ENCODE assay signal across 15 cellular contexts in genomic region chr13:94608586-94608985, GRCh38. TPM values are rescaled to one million over a fixed set of nuclear protein-coding genes. Genes with fewer than 3 reads are reported as not detected.
A peak's percentile ranks its signal among the peaks of the same experiment; 100 is the strongest.
DNase-seq lines count a peak whose midpoint lies in the region; ATAC-seq, FAIRE-seq and TF ChIP-seq lines count a peak whose summit lies in the region.
"Had no signal": no experiment of that assay in that cellular context is flagged by ENCODE, and none has a peak within 500 bp of the region (broad histone marks: within the 10 kb centered on the region; RNA-seq: fewer than 3 reads in every experiment).

No MANE protein-coding gene starts in this region.

- intact Hi-C loops in HepG2 (cut with micrococcal nuclease; ENCODE audit: unreplicated experiment): no loop called here

- no peak for DNase-seq in HepG2 (ENCODE audit: low spot score)
- DNase-seq in fibroblast of mammary gland (ENCODE audit: low read depth): peak; percentile 21
- DNase-seq in mesenchymal stem cell: no peak
- DNase-seq in NCI-H510A (lab: John Stamatoyannopoulos, UW): no peak
- no peak for DNase-seq in activated CD8-positive, alpha-beta memory T cell treated with anti-CD3 and anti-CD28 coated beads, Interleukin-2, amount 10 ng/mL, durations not matched to agents 7 days and 5 days
- DNase-seq in effector CD8-positive, alpha-beta T cell (lab: John Stamatoyannopoulos, UW): no peak
- DNase-seq: H7; NCI-H1417 treated with DMSO at 0.1 percent for 48 hours; NCI-H2029 treated with DMSO at 0.1 percent for 48 hours; NCI-H524; NK-92 treated with Interleukin-12 subunit alpha and Interleukin-12 subunit beta, amount 100 ng/mL, for 24 hours; OCI-M1; RPMI8226 had no signal

- H3K79me1 ChIP-seq in mesenchymal stem cell (replicated peaks; ENCODE audit: low read length, poor library complexity, severe bottlenecking): peaks cover 20% of the 10 kb centered on the region

- no peaks in the 10 kb centered on the region for H3K9me3 ChIP-seq in liver (ENCODE audit: control insufficient read depth in 4 of 4, low read length in 3 of 4)
- H3K9me3 ChIP-seq in HepG2 (ENCODE audit: low read length): no peaks in the 10 kb centered on the region
- H3K9me3 ChIP-seq in mesenchymal stem cell (ENCODE audit: control insufficient read depth, low read length): no peaks in the 10 kb centered on the region

- FAIRE-seq in HepG2 (lab: Jason Lieb, UNC): no peak

- no peak overlapping the region for H3K18ac ChIP-seq in mesenchymal stem cell (ENCODE audit: low read depth in 1 of 2, low read length in 2 of 2)

- no peak overlapping the region for H3K23ac ChIP-seq in mesenchymal stem cell (ENCODE audit: low read length in 2 of 2)

- 36% methylated on average over 1 of the region's 1 CpG for WGBS in liver
- WGBS in HepG2 (ENCODE audit: low lambda C conversion rate): 53% methylated on average over 1 of the region's 1 CpG
- WGBS in mesenchymal stem cell: no CpG with 5 or more reads among the region's 1 CpG

- H3K79me2 ChIP-seq in HepG2 (ENCODE audit: insufficient read depth, low read length): no peaks in the 10 kb centered on the region

- H4K20me1 ChIP-seq in HepG2 (ENCODE audit: insufficient read depth, low read length): no peaks in the 10 kb centered on the region

- H2BK5ac ChIP-seq in mesenchymal stem cell (ENCODE audit: low read depth, low read length, poor library complexity, severe bottlenecking): no peak overlapping the region

- peak overlapping the region; percentile 10 to 26 for H3K9ac ChIP-seq in liver (ENCODE audit: low read depth in 1 of 2, low read length in 2 of 2)
- H3K9ac ChIP-seq in HepG2 (ENCODE audit: insufficient read depth, low read depth, low read length): no peak overlapping the region
- H3K9ac ChIP-seq in mesenchymal stem cell (ENCODE audit: low read length): peak overlapping the region; percentile 25

- no peaks in the 10 kb centered on the region for H3K27me3 Mint-ChIP-seq in activated CD8-positive, alpha-beta memory T cell treated with anti-CD3 and anti-CD28 coated beads, Interleukin-2, amount 10 ng/mL, durations not matched to agents 7 days and 5 days

- POLR2A ChIA-PET in HepG2 (lab: Yijun Ruan, JAX): no interaction called here

- no peak for TF ChIP-seq RAD21 in liver (IDR thresholded peaks at IDR 0.05)
- TF ChIP-seq RAD21 in HepG2 (CRISPR knock-in tag; IDR thresholded peaks at IDR 0.05): no peak

- no peak overlapping the region for H2AFZ ChIP-seq in HepG2 (ENCODE audit: low read length)
- H2AFZ ChIP-seq in mesenchymal stem cell (ENCODE audit: low read depth, low read length): no peak overlapping the region

- H3K14ac ChIP-seq in mesenchymal stem cell (ENCODE audit: low read length in 2 of 2): no peak overlapping the region

- TF ChIP-seq EP300 in HepG2 (IDR thresholded peaks at IDR 0.05; ENCODE audit: low read depth in 2 of 2, low read length in 2 of 2) (no peak), HepG2 (CRISPR knock-in tag; IDR thresholded peaks at IDR 0.05; ENCODE audit: borderline replicate concordance) (no peak)

- no peak for TF ChIP-seq CTCF in liver (IDR thresholded peaks at IDR 0.05; ENCODE audit: low read depth, low read length, missing input control)
- TF ChIP-seq CTCF in HepG2 (CRISPR knock-in tag; IDR thresholded peaks at IDR 0.05): no peak
- TF ChIP-seq CTCF in fibroblast of mammary gland (conservative IDR thresholded peaks at IDR 0.05; ENCODE audit: control insufficient read depth, insufficient read depth, low read depth, low read length): no peak

- BruUV-seq in HepG2 (replicated peaks; lab: Mats Ljungman, UMichigan): no TSS peak

- H3K27ac Mint-ChIP-seq in activated CD8-positive, alpha-beta memory T cell treated with anti-CD3 and anti-CD28 coated beads, Interleukin-2, amount 10 ng/mL, durations not matched to agents 7 days and 5 days: no peak overlapping the region

- no peak overlapping the region for H4K8ac ChIP-seq in mesenchymal stem cell (ENCODE audit: low read length)

- in situ Hi-C loops in HepG2 (cut with HindIII; ENCODE audit: extremely low pct_ligation_motif_present, low pct_unique_long_range_greater_than_20kb): no loop called here

- peak overlapping the region; percentile 63 to 67 for H3K27ac ChIP-seq in liver (ENCODE audit: low read depth in 1 of 2, low read length in 2 of 2)
- no peak overlapping the region for H3K27ac ChIP-seq in HepG2 (ENCODE audit: extremely low read length, insufficient read depth, low read length)
- no peak overlapping the region for H3K27ac ChIP-seq in mesenchymal stem cell (ENCODE audit: low read length, poor library complexity, severe bottlenecking)

- H3K4me2 ChIP-seq in HepG2 (ENCODE audit: low read depth, low read length) (no peak overlapping the region), mesenchymal stem cell (ENCODE audit: low read length, poor library complexity, severe bottlenecking) (no peak overlapping the region)

- H3K4me1 ChIP-seq in liver (ENCODE audit: control insufficient read depth in 4 of 4, insufficient read depth in 4 of 4, low read length in 3 of 4) (peaks cover 1 to 22% (median 9%) of the 10 kb centered on the region in 4 donors), HepG2 (ENCODE audit: insufficient read depth, low read length) (no peaks in the 10 kb centered on the region), mesenchymal stem cell (ENCODE audit: control insufficient read depth, insufficient read depth, low read depth, low read length) (no peaks in the 10 kb centered on the region)

- H3K4me3 Mint-ChIP-seq in activated CD8-positive, alpha-beta memory T cell treated with anti-CD3 and anti-CD28 coated beads, Interleukin-2, amount 10 ng/mL, durations not matched to agents 7 days and 5 days: no peak overlapping the region

- ATAC-seq in HepG2 (no peak), GM21717 (IDR thresholded peaks at IDR 0.05; ENCODE audit: unreplicated experiment) (no peak)
- ATAC-seq in activated CD8-positive, alpha-beta memory T cell treated with anti-CD3 and anti-CD28 coated beads, Interleukin-2, amount 10 ng/mL, durations not matched to agents 7 days and 5 days: no peak

- no peak overlapping the region for H2BK12ac ChIP-seq in mesenchymal stem cell (ENCODE audit: low read length in 2 of 2)

- H3K36me3 ChIP-seq in liver (ENCODE audit: control insufficient read depth in 4 of 4, insufficient read depth in 3 of 4, low read depth in 1 of 4, low read length in 3 of 4) (peaks cover 0 to 10% (median 2%) of the 10 kb centered on the region in 4 donors), HepG2 (replicated peaks in 1 of 2; ENCODE audit: control insufficient read depth in 1 of 2, insufficient read depth in 2 of 2, low read length in 2 of 2) (no peaks in the 10 kb centered on the region), mesenchymal stem cell (ENCODE audit: control insufficient read depth in 1 of 2, insufficient read depth in 2 of 2, low read depth in 1 of 2, low read length in 2 of 2) (peaks cover 4 to 78% of the 10 kb centered on the region in 2 experiments)

- H3K4me3 ChIP-seq in liver (ENCODE audit: low read depth in 1 of 3, low read length in 3 of 3) (no peak overlapping the region), HepG2 (replicated peaks in 1 of 3; ENCODE audit: insufficient read depth in 1 of 3, low read depth in 2 of 3, low read length in 3 of 3) (no peak overlapping the region), fibroblast of mammary gland (ENCODE audit: control insufficient read depth, low read depth, low read length) (no peak overlapping the region), mesenchymal stem cell (ENCODE audit: insufficient read depth in 1 of 2, low read depth in 1 of 2, low read length in 2 of 2) (no peak overlapping the region)

- H3K4me1 Mint-ChIP-seq in activated CD8-positive, alpha-beta memory T cell treated with anti-CD3 and anti-CD28 coated beads, Interleukin-2, amount 10 ng/mL, durations not matched to agents 7 days and 5 days: peaks cover 22% of the 10 kb centered on the region

- CTCF ChIA-PET in HepG2 (lab: Yijun Ruan, JAX; ENCODE audit: low intra/inter-chr PET ratio, low total read pairs): no interaction called here
- CTCF ChIA-PET in activated CD8-positive, alpha-beta memory T cell treated with anti-CD3 and anti-CD28 coated beads, Interleukin-2, amount 10 ng/mL, durations not matched to agents 7 days and 5 days (lab: Charles Lee): interaction anchor here (1.1 to 1.3 kb wide), 2 partner anchors 12 to 60 kb away, joined by 3 read pairs; no protein-coding TSS in a partner anchor

- TF ChIP-seq POLR2A in HepG2 (IDR thresholded peaks at IDR 0.05; ENCODE audit: insufficient read depth in 1 of 2, low read depth in 2 of 2, low read length in 2 of 2): no peak

- peaks cover 48% of the 10 kb centered on the region for H3K36me3 Mint-ChIP-seq in activated CD8-positive, alpha-beta memory T cell treated with anti-CD3 and anti-CD28 coated beads, Interleukin-2, amount 10 ng/mL, durations not matched to agents 7 days and 5 days

- H3K27me3 ChIP-seq in liver (ENCODE audit: control insufficient read depth in 4 of 4, insufficient read depth in 4 of 4, low read length in 3 of 4): no peaks in the 10 kb centered on the region
- no peaks in the 10 kb centered on the region for H3K27me3 ChIP-seq in HepG2 (ENCODE audit: control insufficient read depth in 1 of 2, insufficient read depth in 2 of 2, low read length in 2 of 2)
- no peaks in the 10 kb centered on the region for H3K27me3 ChIP-seq in mesenchymal stem cell (ENCODE audit: control insufficient read depth in 1 of 2, insufficient read depth in 1 of 2, low read length in 2 of 2)

- no peak overlapping the region for H2BK120ac ChIP-seq in mesenchymal stem cell (ENCODE audit: low read depth, low read length)

- H2AK5ac ChIP-seq in mesenchymal stem cell (ENCODE audit: low read length, severe bottlenecking): no peak overlapping the region

- H4K91ac ChIP-seq in mesenchymal stem cell (ENCODE audit: low read length): no peak overlapping the region

- no peak overlapping the region for H3K4ac ChIP-seq in mesenchymal stem cell (ENCODE audit: low read depth in 1 of 2, low read length in 2 of 2)

- no peaks in the 10 kb centered on the region for H3K9me3 Mint-ChIP-seq in activated CD8-positive, alpha-beta memory T cell treated with anti-CD3 and anti-CD28 coated beads, Interleukin-2, amount 10 ng/mL, durations not matched to agents 7 days and 5 days (ENCODE audit: low read depth)

- H2BK15ac ChIP-seq in mesenchymal stem cell (ENCODE audit: low read depth, poor library complexity, severe bottlenecking): no peak overlapping the region

RNA-seq across cellular contexts. Expression of gene GPR180, which starts 6.9 kb away (rescaled TPM):
- total RNA-seq in liver: 1 to 10 TPM; 3.5 to 8.3 TPM
- polyA plus RNA-seq in liver: 1 to 10 TPM; 2.1 to 2.2 TPM
- total RNA-seq in HepG2 (2016; rRNA removed; fragmentation: Illumina TruSeq; extraction: Trizol): not detected in 2 replicates
- total RNA-seq in HepG2 (2016; cell fraction: cytosol; rRNA removed; fragmentation: Illumina TruSeq; extraction: Trizol; ENCODE audit: low read depth): not detected in 2 replicates
- under 0.01 TPM in 1 of 2 replicates, not detected in the other for total RNA-seq in HepG2 (2016; cell fraction: insoluble cytoplasmic fraction; rRNA removed; fragmentation: Illumina TruSeq; extraction: Trizol)
- total RNA-seq in HepG2 (2016; cell fraction: membrane; rRNA removed; fragmentation: Illumina TruSeq; extraction: Trizol): 0.03 TPM in 2 replicates
- total RNA-seq in HepG2 (2016; cell fraction: nucleus; rRNA removed; fragmentation: Illumina TruSeq; extraction: Trizol): not detected in 2 replicates
- polyA plus RNA-seq in HepG2 (2011; rRNA removed): not detected in 2 replicates
- polyA plus RNA-seq in HepG2 (2011; cell fraction: cytosol; rRNA removed): not detected in 2 replicates
- polyA plus RNA-seq in HepG2 (2011; cell fraction: nucleus; rRNA removed): not detected in 2 replicates
- polyA plus RNA-seq in HepG2 (2012): 0.01 TPM in 2 replicates
- polyA plus RNA-seq in HepG2 (2016; cell fraction: cytosol; fragmentation: Illumina TruSeq; extraction: Trizol; ENCODE audit: low read depth): not detected in 2 replicates
- polyA plus RNA-seq in HepG2 (2016; cell fraction: insoluble cytoplasmic fraction; fragmentation: Illumina TruSeq; extraction: Trizol; ENCODE audit: low read depth): not detected in 2 replicates
- polyA plus RNA-seq in HepG2 (2016; cell fraction: membrane; fragmentation: Illumina TruSeq; extraction: Trizol; ENCODE audit: low read depth): not detected in 2 replicates
- polyA plus RNA-seq in HepG2 (2016; cell fraction: nucleus; fragmentation: Illumina TruSeq; extraction: Trizol; ENCODE audit: insufficient read depth, low read depth): not detected in 2 replicates
- 4.1 TPM in 1 of 2 replicates, not detected in the other for polyA minus RNA-seq in HepG2 (2011; rRNA and poly(A)+ RNA removed; ENCODE audit: low replicate concordance)
- polyA minus RNA-seq in HepG2 (2011; cell fraction: cytosol; rRNA and poly(A)+ RNA removed): not detected in 2 replicates
- under 0.01 TPM in 1 of 2 replicates, not detected in the other for polyA minus RNA-seq in HepG2 (2011; cell fraction: nucleus; rRNA and poly(A)+ RNA removed)
- 9.6 TPM for polyA plus RNA-seq in mesenchymal stem cell (2013, experiment 1 of 2)
- 10.2 TPM for polyA plus RNA-seq in mesenchymal stem cell (2013, experiment 2 of 2)
- 1 to 10 TPM; 7.2 to 7.5 TPM for total RNA-seq in activated CD8-positive, alpha-beta memory T cell treated with anti-CD3 and anti-CD28 coated beads, Interleukin-2, amount 10 ng/mL, durations not matched to agents 7 days and 5 days

RNA-seq across cellular contexts. Expression of gene TGDS, which starts 12.6 kb away (rescaled TPM):
- total RNA-seq in liver (10 to 100 TPM in 1 of 2 donors, 1 to 10 TPM in 1; 7.8 to 11.4 TPM), HepG2 (2016; rRNA removed; fragmentation: Illumina TruSeq; extraction: Trizol) (17.9 and 25.0 TPM in 2 replicates)
- polyA plus RNA-seq in liver (10 to 100 TPM in 1 of 2 donors, 1 to 10 TPM in 1; 5.7 to 11.1 TPM), HepG2 (2011; rRNA removed) (11.8 and 15.5 TPM in 2 replicates)
- total RNA-seq in HepG2 (2016; cell fraction: cytosol; rRNA removed; fragmentation: Illumina TruSeq; extraction: Trizol; ENCODE audit: low read depth): 3.1 and 3.5 TPM in 2 replicates
- total RNA-seq in HepG2 (2016; cell fraction: insoluble cytoplasmic fraction; rRNA removed; fragmentation: Illumina TruSeq; extraction: Trizol): 18.9 and 24.5 TPM in 2 replicates
- total RNA-seq in HepG2 (2016; cell fraction: membrane; rRNA removed; fragmentation: Illumina TruSeq; extraction: Trizol): 9.0 and 9.3 TPM in 2 replicates
- total RNA-seq in HepG2 (2016; cell fraction: nucleus; rRNA removed; fragmentation: Illumina TruSeq; extraction: Trizol): 15.1 and 17.3 TPM in 2 replicates
- polyA plus RNA-seq in HepG2 (2011; cell fraction: cytosol; rRNA removed): 6.1 and 9.6 TPM in 2 replicates
- polyA plus RNA-seq in HepG2 (2011; cell fraction: nucleus; rRNA removed): 5.9 and 6.6 TPM in 2 replicates
- polyA plus RNA-seq in HepG2 (2012): 8.9 and 12.5 TPM in 2 replicates
- 1.9 and 2.0 TPM in 2 replicates for polyA plus RNA-seq in HepG2 (2016; cell fraction: cytosol; fragmentation: Illumina TruSeq; extraction: Trizol; ENCODE audit: low read depth)
- polyA plus RNA-seq in HepG2 (2016; cell fraction: insoluble cytoplasmic fraction; fragmentation: Illumina TruSeq; extraction: Trizol; ENCODE audit: low read depth): 21.1 and 21.3 TPM in 2 replicates
- 5.1 and 5.5 TPM in 2 replicates for polyA plus RNA-seq in HepG2 (2016; cell fraction: membrane; fragmentation: Illumina TruSeq; extraction: Trizol; ENCODE audit: low read depth)
- 20.2 and 23.5 TPM in 2 replicates for polyA plus RNA-seq in HepG2 (2016; cell fraction: nucleus; fragmentation: Illumina TruSeq; extraction: Trizol; ENCODE audit: insufficient read depth, low read depth)
- 4.5 and 4.8 TPM in 2 replicates for polyA minus RNA-seq in HepG2 (2011; rRNA and poly(A)+ RNA removed; ENCODE audit: low replicate concordance)
- 7.3 and 8.0 TPM in 2 replicates for polyA minus RNA-seq in HepG2 (2011; cell fraction: cytosol; rRNA and poly(A)+ RNA removed)
- 19.0 and 21.1 TPM in 2 replicates for polyA minus RNA-seq in HepG2 (2011; cell fraction: nucleus; rRNA and poly(A)+ RNA removed)
- polyA plus RNA-seq in mesenchymal stem cell (2013, experiment 1 of 2): 8.7 TPM
- 9.3 TPM for polyA plus RNA-seq in mesenchymal stem cell (2013, experiment 2 of 2)
- 10 to 100 TPM; 14.0 to 19.5 TPM for total RNA-seq in activated CD8-positive, alpha-beta memory T cell treated with anti-CD3 and anti-CD28 coated beads, Interleukin-2, amount 10 ng/mL, durations not matched to agents 7 days and 5 days

Comparison
In these comparisons a context has a peak if more than half of its experiments do, and no peak if none do; other contexts are left out.
1. H3K27ac ChIP-seq: peak in liver (2 of 2); none in HepG2 (single experiment) and mesenchymal stem cell (single experiment).